31 cellular contexts compared by ENCODE assay signal in genomic region chr3:14465425-14465824, GRCh38.
"Had no signal": no experiment of that assay in that cellular context is flagged by ENCODE, and none has a peak within 500 bp of the region (broad histone marks: within the 10 kb centered on the region; RNA-seq: fewer than 3 reads in every experiment).

No MANE protein-coding gene starts in this region.

- H3K4me1 ChIP-seq: colonic mucosa, uterus had no signal

- H3K9me3 ChIP-seq: colonic mucosa, gastrocnemius medialis, mucosa of descending colon, ovary, psoas muscle, thoracic aorta, tibial nerve, upper lobe of left lung, uterus had no signal

- H3K27ac ChIP-seq: colonic mucosa, epithelial cell of prostate, gastrocnemius medialis, neural progenitor cell, psoas muscle, thoracic aorta, tibial nerve, upper lobe of left lung, uterus had no signal

- FAIRE-seq: keratinocyte, small intestine had no signal

- H3K27me3 ChIP-seq: colonic mucosa, gastrocnemius medialis, neural progenitor cell, ovary, tibial nerve, upper lobe of left lung, uterus had no signal

- H3K4me2 ChIP-seq: neural progenitor cell had no signal

- H3K36me3 ChIP-seq: colonic mucosa, neural progenitor cell, ovary, uterus had no signal

- H3K9ac ChIP-seq: neural progenitor cell had no signal

- H2AFZ ChIP-seq: neural progenitor cell had no signal

- H3K27me3 Mint-ChIP-seq: dendritic cell treated with granulocyte-macrophage colony-stimulating factor and Interleukin-4, amounts not matched to agents 40 ng/mL and 50 ng/mL, for 4 days; naive B cell; stimulated activated naive B cell treated with anti-CD40 and anti-IgM and Interleukin-4, amounts not matched to agents 10 μg/mL and 1 μg/mL and 100 μg/mL, for 72 hours; stimulated activated naive CD8-positive, alpha-beta T cell treated with anti-CD3 and anti-CD28 coated beads, Interleukin-15, Interleukin-2, amounts not matched to agents 100 ng/mL and 50 ng/mL, for 24 hours had no signal

- H3K27ac Mint-ChIP-seq: dendritic cell treated with granulocyte-macrophage colony-stimulating factor and Interleukin-4, amounts not matched to agents 40 ng/mL and 50 ng/mL, for 4 days; endodermal cell; mesothelial cell of epicardium; nephron; neural progenitor cell; stimulated activated naive B cell treated with anti-CD40 and anti-IgM and Interleukin-4, amounts not matched to agents 10 μg/mL and 1 μg/mL and 100 μg/mL, for 72 hours; stimulated activated naive CD8-positive, alpha-beta T cell treated with anti-CD3 and anti-CD28 coated beads, Interleukin-15, Interleukin-2, amounts not matched to agents 100 ng/mL and 50 ng/mL, for 24 hours had no signal

- H3K4me1 Mint-ChIP-seq: mesothelial cell of epicardium had no signal

- H3K4me3 ChIP-seq: colonic mucosa, gastrocnemius medialis, lung, mucosa of descending colon, neural progenitor cell, ovary, psoas muscle, thoracic aorta, tibial nerve, upper lobe of left lung, uterus had no signal

- H3K4me3 Mint-ChIP-seq: dendritic cell treated with granulocyte-macrophage colony-stimulating factor and Interleukin-4, amounts not matched to agents 40 ng/mL and 50 ng/mL, for 4 days; endodermal cell; mesothelial cell of epicardium; naive B cell; nephron; neural progenitor cell; stimulated activated naive B cell treated with anti-CD40 and anti-IgM and Interleukin-4, amounts not matched to agents 10 μg/mL and 1 μg/mL and 100 μg/mL, for 72 hours; stimulated activated naive CD8-positive, alpha-beta T cell treated with anti-CD3 and anti-CD28 coated beads, Interleukin-15, Interleukin-2, amounts not matched to agents 100 ng/mL and 50 ng/mL, for 24 hours had no signal

- H3K9me3 Mint-ChIP-seq: dendritic cell treated with granulocyte-macrophage colony-stimulating factor and Interleukin-4, amounts not matched to agents 40 ng/mL and 50 ng/mL, for 4 days; endodermal cell; mesothelial cell of epicardium; naive B cell; nephron; neural progenitor cell; stimulated activated naive B cell treated with anti-CD40 and anti-IgM and Interleukin-4, amounts not matched to agents 10 μg/mL and 1 μg/mL and 100 μg/mL, for 72 hours; stimulated activated naive CD8-positive, alpha-beta T cell treated with anti-CD3 and anti-CD28 coated beads, Interleukin-15, Interleukin-2, amounts not matched to agents 100 ng/mL and 50 ng/mL, for 24 hours had no signal

- ATAC-seq: esophagus mucosa; gastrocnemius medialis; left lobe of liver; mucosa of descending colon; psoas muscle; right cardiac atrium; stimulated activated naive B cell treated with anti-CD40 and anti-IgM and Interleukin-4, amounts not matched to agents 10 μg/mL and 1 μg/mL and 100 μg/mL, for 72 hours had no signal

- DNase-seq: colonic mucosa; effector CD8-positive, alpha-beta T cell; endodermal cell; foreskin fibroblast; gastrocnemius medialis; head of caudate nucleus; mesenchymal stem cell; mucosa of descending colon; naive B cell; nucleus accumbens; ovary; psoas muscle; right cardiac atrium; small intestine; stimulated activated CD4-positive, alpha-beta T cell treated with anti-CD3 and anti-CD28 coated beads, Interleukin-15, amount 100 ng/mL, for 24 hours; stimulated activated CD4-positive, alpha-beta T cell treated with anti-CD3 and anti-CD28 coated beads, Interleukin-2, amount 100 ng/mL, for 48 hours; stimulated activated naive B cell treated with anti-CD40 and anti-IgM and Interleukin-4, amounts not matched to agents 10 μg/mL and 1 μg/mL and 100 μg/mL, for 72 hours; upper lobe of left lung; uterus had no signal
